Comparison of ENCODE assay signal across 8 cellular contexts in genomic region chr5:141825836-141826560, GRCh38. TPM values are rescaled to one million over a fixed set of nuclear protein-coding genes. Genes with fewer than 3 reads are reported as not detected.
A peak's percentile ranks its signal among the peaks of the same experiment; 100 is the strongest.
DNase-seq lines count a peak whose midpoint lies in the region; ATAC-seq and TF ChIP-seq lines count a peak whose summit lies in the region.

No MANE protein-coding gene starts in this region.

- no TSS peak for BruUV-seq in MCF 10A (replicated peaks; lab: Mats Ljungman, UMichigan)

- POLR2A ChIA-PET in MCF 10A (lab: Yijun Ruan, JAX): interaction anchor here (0.6 to 1.1 kb wide), 2 partner anchors 53 to 1816 kb away, joined by 3 read pairs; no protein-coding TSS in a partner anchor

- peak; percentile 56 for DNase-seq in MCF 10A (ENCODE audit: unreplicated experiment)
- DNase-seq in breast epithelium (ENCODE audit: low spot score in 2 of 2): no peak
- DNase-seq in fibroblast of pulmonary artery (ENCODE audit: low read depth): no peak
- no peak for DNase-seq in upper lobe of left lung
- no peak for DNase-seq in activated CD8-positive, alpha-beta memory T cell treated with anti-CD3 and anti-CD28 coated beads, Interleukin-2, amount 50 U/mL, for 4 hours

- no peak overlapping the region for H3K27ac Mint-ChIP-seq in MCF 10A (ENCODE audit: low read depth, unreplicated experiment)

- CTCF ChIA-PET in MCF 10A (lab: Yijun Ruan, JAX): interaction anchor here (0.6 to 5.7 kb wide), 17 partner anchors 11 to 493 kb away, joined by 3 to 28 read pairs (median 4); partner anchors contain the start of gene PCDH1

- H3K9me3 ChIP-seq in breast epithelium (no peaks in the 10 kb centered on the region), OCI-LY3 (ENCODE audit: insufficient read depth, low read length) (no peaks in the 10 kb centered on the region), upper lobe of left lung (no peaks in the 10 kb centered on the region)

- no peaks in the 10 kb centered on the region for H3K36me3 Mint-ChIP-seq in MCF 10A (ENCODE audit: insufficient read depth, unreplicated experiment)

- TF ChIP-seq CTCF in MCF 10A (IDR thresholded peaks at IDR 0.05; ENCODE audit: unreplicated experiment): peak; percentile 32
- no peak for TF ChIP-seq CTCF in breast epithelium (IDR thresholded peaks at IDR 0.05)
- TF ChIP-seq CTCF in OCI-LY3 (IDR thresholded peaks at IDR 0.05; ENCODE audit: low read depth, low read length): peak; percentile 57
- peak; percentile 43 for TF ChIP-seq CTCF in fibroblast of pulmonary artery (IDR thresholded peaks at IDR 0.05; ENCODE audit: low read length, missing control alignments)
- peak in 3 of 6 experiments; percentile 17 to 26 (median 21) for TF ChIP-seq CTCF in upper lobe of left lung (IDR thresholded peaks at IDR 0.05)

- H3K27ac ChIP-seq in breast epithelium: peak overlapping the region in 1 of 2 donors; percentile 63
- H3K27ac ChIP-seq in OCI-LY3 (ENCODE audit: low read length): no peak overlapping the region
- peak overlapping the region in 3 of 4 donors; percentile 49 to 57 (median 54) for H3K27ac ChIP-seq in upper lobe of left lung

- no peaks in the 10 kb centered on the region for H4K20me1 ChIP-seq in OCI-LY3 (ENCODE audit: insufficient read depth, low read length)

- ATAC-seq in upper lobe of left lung (ENCODE audit: low FRiP score in 2 of 2) (no peak), GM18868 (IDR thresholded peaks at IDR 0.05; ENCODE audit: unreplicated experiment) (no peak), GM18511 (IDR thresholded peaks at IDR 0.05; ENCODE audit: unreplicated experiment) (no peak)

- H3K4me3 ChIP-seq in breast epithelium (no peak overlapping the region), OCI-LY3 (ENCODE audit: low read length) (no peak overlapping the region), fibroblast of pulmonary artery (replicated peaks; ENCODE audit: low read depth, low read length) (no peak overlapping the region), upper lobe of left lung (no peak overlapping the region)

- H3K4me1 Mint-ChIP-seq in MCF 10A (ENCODE audit: insufficient read depth, unreplicated experiment): peaks cover 13% of the 10 kb centered on the region

- no peaks in the 10 kb centered on the region for H3K79me2 ChIP-seq in OCI-LY3 (ENCODE audit: low read length)

- no peaks in the 10 kb centered on the region for H3K9me3 Mint-ChIP-seq in MCF 10A (ENCODE audit: unreplicated experiment)

- WGBS in upper lobe of left lung, 2 donors: 43 to 54% methylated on average over 10 of the region's 10 CpGs

- H3K27me3 ChIP-seq in breast epithelium (no peaks in the 10 kb centered on the region), OCI-LY3 (ENCODE audit: low read depth, low read length) (no peaks in the 10 kb centered on the region), upper lobe of left lung (no peaks in the 10 kb centered on the region)

- H3K9ac ChIP-seq in OCI-LY3 (ENCODE audit: low read length): no peak overlapping the region

- H3K4me3 Mint-ChIP-seq in MCF 10A (ENCODE audit: unreplicated experiment): no peak overlapping the region

- TF ChIP-seq POLR2A in breast epithelium (IDR thresholded peaks at IDR 0.05): no peak
- TF ChIP-seq POLR2A in upper lobe of left lung (IDR thresholded peaks at IDR 0.05): no peak

- H3K36me3 ChIP-seq in breast epithelium (no peaks in the 10 kb centered on the region), OCI-LY3 (replicated peaks; ENCODE audit: low read depth, low read length) (no peaks in the 10 kb centered on the region), upper lobe of left lung (no peaks in the 10 kb centered on the region)

- no peaks in the 10 kb centered on the region for H3K27me3 Mint-ChIP-seq in MCF 10A (ENCODE audit: insufficient read depth, unreplicated experiment)

- no peak for TF ChIP-seq EP300 in upper lobe of left lung (IDR thresholded peaks at IDR 0.05)

- H3K4me2 ChIP-seq in OCI-LY3 (ENCODE audit: low read length): no peak overlapping the region

- H2AFZ ChIP-seq in OCI-LY3 (ENCODE audit: low read depth, low read length): no peak overlapping the region

- H3K4me1 ChIP-seq in breast epithelium: no peaks in the 10 kb centered on the region
- no peaks in the 10 kb centered on the region for H3K4me1 ChIP-seq in OCI-LY3 (ENCODE audit: low read length)
- peaks cover 13 to 42% (median 19%) of the 10 kb centered on the region in 4 donors for H3K4me1 ChIP-seq in upper lobe of left lung

- intact Hi-C loops in MCF 10A (cut with micrococcal nuclease): no loop called here
- intact Hi-C loops in breast epithelium (cut with DNase I; ENCODE audit: low total_unique reads): no loop called here

RNA-seq across cellular contexts. Expression of gene PCDH1, which starts 52.2 kb away (rescaled TPM):
- total RNA-seq in MCF 10A (2022) (9.9 and 15.7 TPM in 2 replicates), breast epithelium (10 to 100 TPM; 28.3 to 72.7 (median 65.9) TPM), upper lobe of left lung (100 to 1,000 TPM in 1 of 6 donors, 10 to 100 TPM in 5; 41.3 to 133 (median 81.6) TPM)

Comparison
In these comparisons a context has a peak if more than half of its experiments do, and no peak if none do; other contexts are left out.
1. CTCF ChIP-seq: peak in MCF 10A (single experiment), OCI-LY3 (single experiment) and fibroblast of pulmonary artery (single experiment); none in breast epithelium (0 of 3).